23 cellular contexts compared by ENCODE assay signal in the genomic region with DNA sequence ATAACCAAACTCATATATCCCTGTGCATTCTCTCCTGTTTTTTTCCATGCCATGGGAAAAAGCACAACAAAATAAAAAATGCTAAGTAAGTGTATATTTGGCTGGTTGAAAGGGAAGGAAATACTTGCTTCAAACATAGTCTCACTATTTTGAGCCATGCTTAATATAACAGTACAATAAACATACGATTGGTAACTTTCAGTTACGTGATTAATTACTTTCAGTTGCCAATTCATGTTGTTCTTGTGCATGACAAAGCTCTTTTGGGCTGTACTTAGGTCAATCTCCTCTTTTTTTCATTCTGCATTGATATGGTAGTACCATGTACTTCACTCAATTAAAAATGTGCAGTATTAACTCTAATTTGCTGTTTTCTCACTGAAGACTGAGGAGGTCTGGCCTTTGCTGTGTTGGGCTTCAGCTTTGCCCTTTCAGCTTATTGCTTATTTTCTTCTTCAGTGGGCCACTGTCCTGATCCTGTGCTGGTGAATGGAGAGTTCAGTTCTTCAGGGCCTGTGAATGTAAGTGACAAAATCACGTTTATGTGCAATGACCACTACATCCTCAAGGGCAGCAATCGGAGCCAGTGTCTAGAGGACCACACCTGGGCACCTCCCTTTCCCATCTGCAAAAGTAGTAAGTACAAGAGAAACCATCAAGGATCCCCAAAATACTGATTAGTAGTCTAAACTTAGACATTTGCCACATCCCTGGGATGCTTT. TPM values are rescaled to one million over a fixed set of nuclear protein-coding genes. Genes with fewer than 3 reads are reported as not detected.
"Had no signal": no experiment of that assay in that cellular context is flagged by ENCODE, and none has a peak within 500 bp of the region (broad histone marks: within the 10 kb centered on the region; RNA-seq: fewer than 3 reads in every experiment).

No MANE protein-coding gene starts in this region.

- H3K27me3 ChIP-seq: dorsolateral prefrontal cortex, hepatocyte, right atrium auricular region, tibial artery, uterus had no signal

- H3K36me3 ChIP-seq: lower lobe of right lung, prostate gland, right atrium auricular region, tibial artery, uterus had no signal

- DNase-seq: activated CD4-positive, alpha-beta T cell treated with anti-CD3 and anti-CD28 coated beads, Interleukin-2, amount 50 U/mL, for 1 hour; activated CD4-positive, CD25-positive, alpha-beta regulatory T cell treated with anti-CD3 and anti-CD28 coated beads, Interleukin-2, amount 50 U/mL, for 72 hours; activated CD8-positive, alpha-beta memory T cell treated with anti-CD3 and anti-CD28 coated beads, Interleukin-2, amount 50 U/mL, for 48 hours; activated gamma-delta T cell treated with Interleukin-2 at 50 U/mL for 16 hours; caudate nucleus; dorsolateral prefrontal cortex; foreskin fibroblast; lower lobe of right lung; naive thymus-derived CD8-positive, alpha-beta T cell; stimulated activated naive CD8-positive, alpha-beta T cell treated with anti-CD3 and anti-CD28 coated beads, Interleukin-15, Interleukin-2, amounts not matched to agents 100 U/mL and 50 U/mL, for 24 hours; substantia nigra; T1000; tibial artery; uterus had no signal

- H3K4me1 ChIP-seq: prostate gland, right atrium auricular region, tibial artery, uterus had no signal

- H3K4me3 ChIP-seq: dorsolateral prefrontal cortex, hepatocyte, lower lobe of right lung, prostate gland, right atrium auricular region, skin epidermis, tibial artery, uterus had no signal

- H3K27ac ChIP-seq: dorsolateral prefrontal cortex, epithelial cell of prostate, hepatocyte, lower lobe of right lung, prostate gland, right atrium auricular region, skin epidermis, tibial artery, uterus had no signal

- ATAC-seq: lower lobe of right lung; naive thymus-derived CD8-positive, alpha-beta T cell; stimulated activated naive CD8-positive, alpha-beta T cell treated with anti-CD3 and anti-CD28 coated beads, Interleukin-15, Interleukin-2, amounts not matched to agents 100 U/mL and 50 U/mL, for 24 hours had no signal

- H3K36me3 Mint-ChIP-seq: brain; naive thymus-derived CD8-positive, alpha-beta T cell had no signal

- H3K27ac Mint-ChIP-seq: brain had no signal

- H3K4me2 ChIP-seq: hepatocyte had no signal

- H3K79me2 ChIP-seq: hepatocyte had no signal

- H2AFZ ChIP-seq: hepatocyte had no signal

- H3K9me3 ChIP-seq: lower lobe of right lung, prostate gland, right atrium auricular region, tibial artery, uterus had no signal

- H3K9me3 Mint-ChIP-seq: brain; naive thymus-derived CD8-positive, alpha-beta T cell had no signal

- FAIRE-seq: colon had no signal

- H3K4me3 Mint-ChIP-seq: brain; naive thymus-derived CD8-positive, alpha-beta T cell had no signal

- H3K4me1 Mint-ChIP-seq: brain had no signal

RNA-seq across cellular contexts. Expression of a gene that starts 2.7 kb away (rescaled TPM):
- total RNA-seq: dorsolateral prefrontal cortex, osteocyte, right atrium auricular region, uterus had no signal

RNA-seq across cellular contexts. Expression of a gene that starts 12.7 kb away (rescaled TPM):
- total RNA-seq: dorsolateral prefrontal cortex; mesenteric fat pad; naive thymus-derived CD8-positive, alpha-beta T cell; osteocyte; prostate gland had no signal
- polyA plus RNA-seq: naive thymus-derived CD8-positive, alpha-beta T cell had no signal

RNA-seq across cellular contexts. Expression of a gene that starts 58.8 kb away (rescaled TPM):
- total RNA-seq: osteocyte had no signal
- polyA plus RNA-seq: naive thymus-derived CD8-positive, alpha-beta T cell had no signal
